13 cellular contexts compared by ENCODE assay signal in the genomic region with DNA sequence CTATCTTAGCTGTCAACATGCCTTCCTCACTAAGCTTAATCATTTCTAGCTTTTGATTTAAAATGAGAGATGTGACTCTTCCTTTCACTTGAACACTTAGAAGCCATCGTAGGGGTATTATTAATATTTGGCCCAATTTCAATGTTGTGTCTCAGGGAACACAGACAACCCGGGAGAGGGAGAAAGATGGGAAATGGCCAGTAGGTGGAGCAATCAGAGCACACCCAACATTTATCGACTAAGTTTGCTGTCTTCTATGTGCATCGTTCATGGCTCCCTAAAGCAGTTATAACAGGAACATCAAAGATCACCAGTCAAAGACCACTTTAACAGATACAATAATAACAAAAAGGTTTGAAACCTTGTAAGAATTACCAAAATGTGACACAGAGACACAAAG.
A peak's percentile ranks its signal among the peaks of the same experiment; 100 is the strongest.
DNase-seq lines count a peak whose midpoint lies in the region; ATAC-seq, FAIRE-seq and TF ChIP-seq lines count a peak whose summit lies in the region.
"Had no signal": no experiment of that assay in that cellular context is flagged by ENCODE, and none has a peak within 500 bp of the region (broad histone marks: within the 10 kb centered on the region; RNA-seq: fewer than 3 reads in every experiment).

No MANE protein-coding gene starts in this region.

- no peak overlapping the region for H3K27ac Mint-ChIP-seq in activated T-cell treated with anti-CD3 and anti-CD28 coated beads, Interleukin-2, amount 50 U/mL, for 72 hours
- H3K27ac Mint-ChIP-seq: T-helper 2 cell treated with Interferon-gamma antibody and Interleukin-4, amounts not matched to agents 5 μg/mL and 100 μg/mL, for 36 hours had no signal

- no peak overlapping the region for H3K4me3 Mint-ChIP-seq in activated T-cell treated with anti-CD3 and anti-CD28 coated beads, Interleukin-2, amount 50 U/mL, for 72 hours
- H3K4me3 Mint-ChIP-seq: T-helper 2 cell treated with Interferon-gamma antibody and Interleukin-4, amounts not matched to agents 5 μg/mL and 100 μg/mL, for 36 hours had no signal

- H3K4me3 ChIP-seq in LNCaP clone FGC (ENCODE audit: low read depth, low read length) (no peak overlapping the region), choroid plexus epithelial cell (ENCODE audit: low read depth, low read length) (no peak overlapping the region)
- H3K4me3 ChIP-seq: esophagus squamous epithelium had no signal

- no peak for FAIRE-seq in GM12891 (lab: Jason Lieb, UNC)
- FAIRE-seq: G401.6 had no signal

- TF ChIP-seq CTCF in LNCaP clone FGC (IDR thresholded peaks at IDR 0.05; ENCODE audit: control insufficient read depth, extremely low read depth, insufficient read depth) (peak; percentile 57), choroid plexus epithelial cell (conservative IDR thresholded peaks at IDR 0.05; ENCODE audit: low read depth, low read length) (peak; percentile 54), omental fat pad (IDR thresholded peaks at IDR 0.05) (no peak)

- peaks cover 2 to 6% of the 10 kb centered on the region in 2 donors for H3K36me3 Mint-ChIP-seq in activated T-cell treated with anti-CD3 and anti-CD28 coated beads, Interleukin-2, amount 50 U/mL, for 72 hours (ENCODE audit: insufficient read depth in 2 of 2)

- ATAC-seq in omental fat pad (ENCODE audit: low FRiP score) (peak; percentile 57), HG03469 (IDR thresholded peaks at IDR 0.05; ENCODE audit: unreplicated experiment) (no peak)
- ATAC-seq in activated T-cell treated with anti-CD3 and anti-CD28 coated beads, Interleukin-2, amount 50 U/mL, for 72 hours (replicated peaks in 1 of 2), result no peak

- DNase-seq in DMS 273 (lab: John Stamatoyannopoulos, UW; ENCODE audit: unreplicated experiment), result peak; percentile 7
- no peak for DNase-seq in DMS 273 treated with DMSO at 0.1 percent for 48 hours (lab: John Stamatoyannopoulos, UW)
- no peak for DNase-seq in LNCaP clone FGC (ENCODE audit: low read depth)
- DNase-seq in choroid plexus epithelial cell (ENCODE audit: low read depth), result peak; percentile 43
- DNase-seq in omental fat pad (ENCODE audit: low spot score), result no peak
- DNase-seq in GM12891 (ENCODE audit: insufficient read length, low spot score), result no peak
- no peak for DNase-seq in activated T-cell treated with anti-CD3 and anti-CD28 coated beads, Interleukin-2, amount 50 U/mL, for 72 hours
- DNase-seq: 8988T, aorta, esophagus squamous epithelium had no signal

- no peaks in the 10 kb centered on the region for H3K4me1 Mint-ChIP-seq in activated T-cell treated with anti-CD3 and anti-CD28 coated beads, Interleukin-2, amount 50 U/mL, for 72 hours (ENCODE audit: low read depth)

- no peaks in the 10 kb centered on the region for H3K27me3 Mint-ChIP-seq in activated T-cell treated with anti-CD3 and anti-CD28 coated beads, Interleukin-2, amount 50 U/mL, for 72 hours (ENCODE audit: low read depth)

- TF ChIP-seq POLR2A in GM12891 (IDR thresholded peaks at IDR 0.05; ENCODE audit: low read depth, low read length), result no peak

- no peaks in the 10 kb centered on the region for H3K9me3 Mint-ChIP-seq in activated T-cell treated with anti-CD3 and anti-CD28 coated beads, Interleukin-2, amount 50 U/mL, for 72 hours
- H3K9me3 Mint-ChIP-seq: T-helper 2 cell treated with Interferon-gamma antibody and Interleukin-4, amounts not matched to agents 5 μg/mL and 100 μg/mL, for 36 hours had no signal

TF ChIP-seq in GM12891, 5 proteins besides CTCF, POLR2A, EP300 and RAD21:
- TF ChIP-seq POU2F2 (IDR thresholded peaks at IDR 0.05; ENCODE audit: low read depth, low read length) (no peak), PAX5 (IDR thresholded peaks at IDR 0.05; ENCODE audit: insufficient read depth, low read length, severe bottlenecking) (no peak), POLR2AphosphoS5 (IDR thresholded peaks at IDR 0.05; ENCODE audit: low read depth, low read length) (no peak), TAF1 (IDR thresholded peaks at IDR 0.05; ENCODE audit: low read depth, low read length) (no peak), SPI1 (IDR thresholded peaks at IDR 0.05; ENCODE audit: low read depth, low read length) (no peak)

Comparison
In these comparisons a context has a peak if more than half of its experiments do, and no peak if none do; other contexts are left out.
1. DNase-seq: peak in DMS 273 (single experiment) and choroid plexus epithelial cell (single experiment); none in DMS 273 treated with DMSO at 0.1 percent for 48 hours (single experiment), LNCaP clone FGC (single experiment), omental fat pad (single experiment), GM12891 (single experiment) and activated T-cell treated with anti-CD3 and anti-CD28 coated beads, Interleukin-2, amount 50 U/mL, for 72 hours (0 of 2).
2. CTCF ChIP-seq: peak in LNCaP clone FGC (single experiment) and choroid plexus epithelial cell (single experiment); none in omental fat pad (0 of 3).